Comparison of ENCODE assay signal across 12 cellular contexts in the genomic region with DNA sequence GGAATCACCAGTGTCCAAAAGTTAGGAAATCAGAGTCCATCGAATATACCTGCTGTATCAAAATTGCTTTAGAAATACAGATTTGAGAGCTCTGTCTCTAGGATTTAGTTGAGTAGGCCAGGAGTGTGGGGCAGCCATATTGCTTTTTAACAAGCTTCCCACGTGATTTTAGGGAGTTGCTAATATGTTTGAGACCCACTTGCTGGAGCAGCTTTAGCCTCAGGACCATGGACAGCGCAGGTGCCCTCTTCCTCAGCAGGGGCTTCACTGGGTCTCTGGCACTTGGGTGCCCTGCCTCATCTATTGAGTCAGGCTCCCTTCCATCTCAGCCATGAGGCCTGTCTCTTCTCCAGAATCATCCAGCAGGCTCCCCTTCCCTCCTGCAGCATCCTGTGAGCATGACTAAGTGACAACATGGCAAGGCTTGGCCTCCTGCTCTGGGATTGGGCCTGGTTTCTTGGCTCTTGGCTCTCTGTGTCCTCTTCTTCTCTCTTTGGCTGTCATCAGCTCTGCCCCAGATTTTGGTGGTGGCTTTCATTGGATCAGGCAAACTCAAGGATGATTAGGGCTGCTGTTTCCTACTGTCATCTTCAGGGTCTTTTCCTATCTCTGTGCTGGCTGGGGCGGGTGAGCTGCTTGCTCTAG.
A peak's percentile ranks its signal among the peaks of the same experiment; 100 is the strongest.
DNase-seq lines count a peak whose midpoint lies in the region; ATAC-seq, FAIRE-seq and TF ChIP-seq lines count a peak whose summit lies in the region.
"Had no signal": no experiment of that assay in that cellular context is flagged by ENCODE, and none has a peak within 500 bp of the region (broad histone marks: within the 10 kb centered on the region; RNA-seq: fewer than 3 reads in every experiment).

No MANE protein-coding gene starts in this region.

- H3K9me3 Mint-ChIP-seq in immature natural killer cell, result no peaks in the 10 kb centered on the region

- H3K4me3 ChIP-seq in epithelial cell of esophagus (ENCODE audit: low read length), result no peak overlapping the region

- DNase-seq in stimulated activated CD4-positive, alpha-beta T cell treated with anti-CD3 and anti-CD28 coated beads, Interleukin-12 subunit alpha, Interleukin-12 subunit beta, amount 100 ng/mL, for 4 hours, result peak; percentile 6
- DNase-seq in stimulated activated CD4-positive, alpha-beta T cell treated with anti-CD3 and anti-CD28 coated beads, Interleukin-1b, Interleukin-23, amount 100 ng/mL, for 48 hours, result no peak
- peak; percentile 21 for DNase-seq in epithelial cell of esophagus (ENCODE audit: low read depth)
- DNase-seq in urothelium cell line (ENCODE audit: low spot score), result peak; percentile 83
- DNase-seq in immature natural killer cell, result no peak
- DNase-seq: caudate nucleus, glutamatergic neuron, NCI-H1930, SHP77 treated with DMSO at 0.1 percent for 48 hours had no signal

- peak; percentile 74 for FAIRE-seq in urothelium cell line (lab: Jason Lieb, UNC)

- H3K27ac Mint-ChIP-seq in immature natural killer cell, result no peak overlapping the region

- no peak for TF ChIP-seq CTCF in epithelial cell of esophagus (IDR thresholded peaks at IDR 0.05; ENCODE audit: insufficient read depth, low read depth, low read length, missing control alignments)

- H3K4me1 Mint-ChIP-seq in immature natural killer cell, result peaks cover 0 to 4% of the 10 kb centered on the region in 2 donors

- ATAC-seq in HG03135 (IDR thresholded peaks at IDR 0.05; ENCODE audit: unreplicated experiment) (no peak), HG02798 (IDR thresholded peaks at IDR 0.05; ENCODE audit: poor library complexity, unreplicated experiment) (no peak)

- H3K36me3 Mint-ChIP-seq in immature natural killer cell, result peaks cover 30 to 59% (median 35%) of the 10 kb centered on the region in 3 donors

- no peak overlapping the region for H3K4me3 Mint-ChIP-seq in immature natural killer cell

- peaks cover 0 to 2% (median 0%) of the 10 kb centered on the region in 3 donors for H3K27me3 Mint-ChIP-seq in immature natural killer cell (ENCODE audit: low read depth in 3 of 3)

TF ChIP-seq in PFSK-1, 5 proteins besides CTCF, POLR2A, EP300 and RAD21:
- TF ChIP-seq TAF1 (IDR thresholded peaks at IDR 0.05; ENCODE audit: borderline replicate concordance, insufficient read depth, low read length) (no peak), POLR2AphosphoS5 (IDR thresholded peaks at IDR 0.05; ENCODE audit: low read depth, low read length) (no peak), FOXP2 (optimal IDR thresholded peaks at IDR 0.05; ENCODE audit: borderline replicate concordance, extremely low read depth, extremely low read length, insufficient read depth) (no peak), SIN3A (IDR thresholded peaks at IDR 0.05; ENCODE audit: borderline replicate concordance, insufficient read depth, low read length) (peak; percentile 50; the same call in 1 of the 2 replicates)
- TF ChIP-seq, protein P1, sequence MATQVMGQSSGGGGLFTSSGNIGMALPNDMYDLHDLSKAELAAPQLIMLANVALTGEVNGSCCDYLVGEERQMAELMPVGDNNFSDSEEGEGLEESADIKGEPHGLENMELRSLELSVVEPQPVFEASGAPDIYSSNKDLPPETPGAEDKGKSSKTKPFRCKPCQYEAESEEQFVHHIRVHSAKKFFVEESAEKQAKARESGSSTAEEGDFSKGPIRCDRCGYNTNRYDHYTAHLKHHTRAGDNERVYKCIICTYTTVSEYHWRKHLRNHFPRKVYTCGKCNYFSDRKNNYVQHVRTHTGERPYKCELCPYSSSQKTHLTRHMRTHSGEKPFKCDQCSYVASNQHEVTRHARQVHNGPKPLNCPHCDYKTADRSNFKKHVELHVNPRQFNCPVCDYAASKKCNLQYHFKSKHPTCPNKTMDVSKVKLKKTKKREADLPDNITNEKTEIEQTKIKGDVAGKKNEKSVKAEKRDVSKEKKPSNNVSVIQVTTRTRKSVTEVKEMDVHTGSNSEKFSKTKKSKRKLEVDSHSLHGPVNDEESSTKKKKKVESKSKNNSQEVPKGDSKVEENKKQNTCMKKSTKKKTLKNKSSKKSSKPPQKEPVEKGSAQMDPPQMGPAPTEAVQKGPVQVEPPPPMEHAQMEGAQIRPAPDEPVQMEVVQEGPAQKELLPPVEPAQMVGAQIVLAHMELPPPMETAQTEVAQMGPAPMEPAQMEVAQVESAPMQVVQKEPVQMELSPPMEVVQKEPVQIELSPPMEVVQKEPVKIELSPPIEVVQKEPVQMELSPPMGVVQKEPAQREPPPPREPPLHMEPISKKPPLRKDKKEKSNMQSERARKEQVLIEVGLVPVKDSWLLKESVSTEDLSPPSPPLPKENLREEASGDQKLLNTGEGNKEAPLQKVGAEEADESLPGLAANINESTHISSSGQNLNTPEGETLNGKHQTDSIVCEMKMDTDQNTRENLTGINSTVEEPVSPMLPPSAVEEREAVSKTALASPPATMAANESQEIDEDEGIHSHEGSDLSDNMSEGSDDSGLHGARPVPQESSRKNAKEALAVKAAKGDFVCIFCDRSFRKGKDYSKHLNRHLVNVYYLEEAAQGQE (IDR thresholded peaks at IDR 0.05; ENCODE audit: insufficient read depth in 1 of 2, low read depth in 2 of 2, low read length in 2 of 2), result peak; percentile 99
TF ChIP-seq in PFSK-1: peak in this region for 2.

Comparison
In these comparisons a context has a peak if more than half of its experiments do, and no peak if none do; other contexts are left out.
1. DNase-seq: peak in stimulated activated CD4-positive, alpha-beta T cell treated with anti-CD3 and anti-CD28 coated beads, Interleukin-12 subunit alpha, Interleukin-12 subunit beta, amount 100 ng/mL, for 4 hours (single experiment), epithelial cell of esophagus (single experiment) and urothelium cell line (single experiment); none in stimulated activated CD4-positive, alpha-beta T cell treated with anti-CD3 and anti-CD28 coated beads, Interleukin-1b, Interleukin-23, amount 100 ng/mL, for 48 hours (single experiment) and immature natural killer cell (0 of 3).